In the genomic region with DNA sequence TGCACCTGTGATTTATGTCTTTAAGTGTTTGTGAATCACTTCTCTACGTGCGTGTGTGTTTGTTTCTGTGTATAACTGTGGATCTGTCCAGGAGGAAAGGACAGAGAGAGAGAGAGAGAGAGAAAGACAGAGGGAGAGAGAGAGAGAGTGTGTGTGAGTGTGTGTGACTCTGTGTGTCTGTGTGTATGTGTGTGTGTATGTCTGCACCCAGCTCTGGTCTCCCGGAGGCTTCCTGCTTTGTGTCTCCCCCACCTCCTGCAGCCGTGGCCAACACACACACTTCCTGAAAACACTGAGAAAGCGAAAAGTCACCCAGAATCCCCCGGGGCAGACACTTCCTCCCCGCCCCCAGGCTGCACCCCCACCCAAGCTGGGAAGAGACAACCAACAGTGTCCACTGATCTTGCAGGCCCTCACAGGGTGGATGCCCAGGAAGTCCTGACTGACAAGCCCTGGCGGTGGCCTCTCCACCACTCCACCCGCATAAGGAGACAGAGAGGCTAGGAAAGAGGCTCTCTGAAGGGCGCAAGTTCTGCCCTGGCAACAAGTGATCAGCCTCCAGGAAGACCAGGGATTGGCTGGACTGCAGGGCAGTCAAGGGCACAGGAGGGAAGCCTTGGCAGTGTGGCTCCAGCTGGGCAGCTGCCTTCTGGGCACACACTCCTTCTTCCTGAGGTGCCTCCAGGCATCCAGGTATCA, we compare ENCODE assay signal across 8 cellular contexts. TPM values are rescaled to one million over a fixed set of nuclear protein-coding genes. Genes with fewer than 3 reads are reported as not detected.
DNase-seq lines count a peak whose midpoint lies in the region; ATAC-seq and TF ChIP-seq lines count a peak whose summit lies in the region.

No MANE protein-coding gene starts in this region.

- peak overlapping the region; percentile 61 for H2BK12ac ChIP-seq in neuronal stem cell (ENCODE audit: low read length)

- H3K4me3 ChIP-seq in RWPE2 (ENCODE audit: severe bottlenecking) (peak overlapping the region; percentile 36), fibroblast of the aortic adventitia (ENCODE audit: low read depth, low read length) (peak overlapping the region; percentile 82), neuronal stem cell (ENCODE audit: low read length in 2 of 2) (peak overlapping the region in 1 of 2 donors; percentile 39), stomach smooth muscle (ENCODE audit: low read length in 2 of 2) (peak overlapping the region; percentile 91 to 93)

- H2AK5ac ChIP-seq in neuronal stem cell (ENCODE audit: low read depth, low read length): no peak overlapping the region

- no peaks in the 10 kb centered on the region for H3K79me1 ChIP-seq in neuronal stem cell (ENCODE audit: low read depth, low read length)

- H2BK15ac ChIP-seq in neuronal stem cell (ENCODE audit: low read length): no peak overlapping the region

- no peak overlapping the region for H3K4ac ChIP-seq in neuronal stem cell (ENCODE audit: low read length)

- no peak overlapping the region for H3K14ac ChIP-seq in neuronal stem cell (ENCODE audit: low read length)

- peak overlapping the region; percentile 59 for H2BK5ac ChIP-seq in neuronal stem cell (ENCODE audit: low read length)

- no peak overlapping the region for H3K23ac ChIP-seq in neuronal stem cell (ENCODE audit: low read depth, low read length, poor library complexity)

- H3K18ac ChIP-seq in neuronal stem cell (ENCODE audit: low read length): no peak overlapping the region

- H3K36me3 ChIP-seq in KOPT-K1 (ENCODE audit: insufficient read depth, low read length) (peaks cover 28% of the 10 kb centered on the region; the same call in 1 of the 2 replicates), RWPE2 (ENCODE audit: low read depth) (peaks cover 10% of the 10 kb centered on the region), neuronal stem cell (replicated peaks in 1 of 2; ENCODE audit: control insufficient read depth in 2 of 2, insufficient read depth in 2 of 2, low read length in 2 of 2) (no peaks in the 10 kb centered on the region), stomach smooth muscle (ENCODE audit: control insufficient read depth in 2 of 2, insufficient read depth in 2 of 2, low read length in 2 of 2) (peaks cover 2 to 3% of the 10 kb centered on the region in 2 donors)

- no peaks in the 10 kb centered on the region for H3K9me3 ChIP-seq in KOPT-K1 (ENCODE audit: insufficient read depth, low read length, poor library complexity, severe bottlenecking)
- H3K9me3 ChIP-seq in RWPE2 (ENCODE audit: severe bottlenecking): no peaks in the 10 kb centered on the region
- no peaks in the 10 kb centered on the region for H3K9me3 ChIP-seq in neuronal stem cell (replicated peaks in 1 of 2; ENCODE audit: control insufficient read depth in 2 of 2, insufficient read depth in 1 of 2, low read depth in 1 of 2, low read length in 2 of 2)
- no peaks in the 10 kb centered on the region for H3K9me3 ChIP-seq in stomach smooth muscle (ENCODE audit: control insufficient read depth in 2 of 2, low read length in 2 of 2)

- ATAC-seq in GM21825 (IDR thresholded peaks at IDR 0.05; ENCODE audit: unreplicated experiment) (peak; percentile 67), RWPE2 (ENCODE audit: low read depth) (peak; percentile 88)

- H3K27me3 ChIP-seq in RWPE2 (ENCODE audit: insufficient read depth, poor library complexity, severe bottlenecking) (no peaks in the 10 kb centered on the region), neuronal stem cell (ENCODE audit: control insufficient read depth in 3 of 3, insufficient read depth in 3 of 3, low read depth in 1 of 3, low read length in 3 of 3) (no peaks in the 10 kb centered on the region), stomach smooth muscle (ENCODE audit: control insufficient read depth in 1 of 2, insufficient read depth in 2 of 2, low read length in 2 of 2) (no peaks in the 10 kb centered on the region)

- H3K4me1 ChIP-seq in RWPE2 (ENCODE audit: insufficient read depth, poor library complexity, severe bottlenecking) (peaks cover 12% of the 10 kb centered on the region), neuronal stem cell (ENCODE audit: control insufficient read depth in 2 of 2, insufficient read depth in 1 of 2, low read depth in 1 of 2, low read length in 2 of 2) (peaks cover 4 to 20% of the 10 kb centered on the region in 2 donors), stomach smooth muscle (ENCODE audit: control insufficient read depth, insufficient read depth, low read length) (peaks cover 51% of the 10 kb centered on the region)

- no peak overlapping the region for H4K91ac ChIP-seq in neuronal stem cell (ENCODE audit: low read depth, low read length, poor library complexity)

- WGBS in neuronal stem cell (ENCODE audit: extremely low coverage in 2 of 2, insufficient read length in 2 of 2, insufficient replicate concordance in 1 of 2), 2 donors: no CpG with 5 or more reads among the region's 10 CpGs

- H2BK120ac ChIP-seq in neuronal stem cell (ENCODE audit: low read depth, low read length): no peak overlapping the region

- H3K4me2 ChIP-seq in neuronal stem cell (ENCODE audit: insufficient read depth, low read length, poor library complexity, severe bottlenecking): no peak overlapping the region

- peak overlapping the region; percentile 92 for H2AFZ ChIP-seq in neuronal stem cell (ENCODE audit: low read length)

- H3K9ac ChIP-seq in neuronal stem cell (ENCODE audit: low read depth, low read length, poor library complexity) (no peak overlapping the region), stomach smooth muscle (ENCODE audit: low read length in 2 of 2) (peak overlapping the region; percentile 86 to 88)

- DNase-seq in Daoy (ENCODE audit: low read depth) (peak; percentile 89), RWPE2 (ENCODE audit: low spot score) (peak; percentile 83), fibroblast of the aortic adventitia (ENCODE audit: low read depth) (peak; percentile 91), neuronal stem cell (ENCODE audit: low spot score) (peak; percentile 48)
- DNase-seq in activated T-helper 9 cell treated with anti-CD3 and anti-CD28 coated beads, Interleukin-2, amount 50 U/mL, for 16 hours (ENCODE audit: low read depth): peak; percentile 67

- TF ChIP-seq CTCF in RWPE2 (IDR thresholded peaks at IDR 0.05; ENCODE audit: poor library complexity, severe bottlenecking): no peak
- TF ChIP-seq CTCF in fibroblast of the aortic adventitia (IDR thresholded peaks at IDR 0.05; ENCODE audit: insufficient read depth, low read length): no peak

- H4K8ac ChIP-seq in neuronal stem cell (ENCODE audit: low read depth, low read length): no peak overlapping the region

- H3K27ac ChIP-seq in KOPT-K1 (ENCODE audit: low read depth, low read length, poor library complexity, severe bottlenecking): peak overlapping the region; percentile 85
- H3K27ac ChIP-seq in RWPE2 (ENCODE audit: poor library complexity, severe bottlenecking): peak overlapping the region; percentile 79
- no peak overlapping the region for H3K27ac ChIP-seq in neuronal stem cell (replicated peaks; ENCODE audit: low read length)
- H3K27ac ChIP-seq in stomach smooth muscle (ENCODE audit: low read length): peak overlapping the region; percentile 69

RNA-seq across cellular contexts. Expression of gene ARAP1, which starts 30.0 kb away (rescaled TPM):
- 52.9 and 55.7 TPM in 2 replicates for total RNA-seq in Daoy (2014; rRNA removed; shearing (Covaris generic))
- 66.9 and 184 TPM in 2 replicates for total RNA-seq in fibroblast of the aortic adventitia (ENCODE audit: low replicate concordance)
- 15.2 TPM for polyA plus RNA-seq in neuronal stem cell (2013, experiment 1 of 2)
- 15.9 TPM for polyA plus RNA-seq in neuronal stem cell (2013, experiment 2 of 2)

RNA-seq across cellular contexts. Expression of gene PDE2A, which starts 48.0 kb away (rescaled TPM):
- 0.09 and 0.23 TPM in 2 replicates for total RNA-seq in Daoy (2014; rRNA removed; shearing (Covaris generic))
- total RNA-seq in fibroblast of the aortic adventitia (ENCODE audit: low replicate concordance): 0.41 TPM in 1 of 2 replicates, not detected in the other
- 1.7 TPM for polyA plus RNA-seq in neuronal stem cell (2013, experiment 1 of 2)
- polyA plus RNA-seq in neuronal stem cell (2013, experiment 2 of 2): 1.7 TPM
